24 cellular contexts compared by ENCODE assay signal in genomic region chr1:226390681-226391080, GRCh38. TPM values are rescaled to one million over a fixed set of nuclear protein-coding genes. Genes with fewer than 3 reads are reported as not detected.
DNase-seq lines count a peak whose midpoint lies in the region; ATAC-seq, FAIRE-seq and TF ChIP-seq lines count a peak whose summit lies in the region.
"Had no signal": no experiment of that assay in that cellular context is flagged by ENCODE, and none has a peak within 500 bp of the region (broad histone marks: within the 10 kb centered on the region; RNA-seq: fewer than 3 reads in every experiment).

No MANE protein-coding gene starts in this region.

- H3K27ac Mint-ChIP-seq in memory B cell = peak overlapping the region; percentile 28
- H3K27ac Mint-ChIP-seq: CD4-positive, CD25-positive, alpha-beta regulatory T cell had no signal

- H3K4me3 ChIP-seq in bronchial epithelial cell (ENCODE audit: low read depth, low read length) = no peak overlapping the region
- H3K4me3 ChIP-seq: BLaER1 had no signal

- H3K27me3 Mint-ChIP-seq in memory B cell = no peaks in the 10 kb centered on the region
- H3K27me3 Mint-ChIP-seq: CD4-positive, alpha-beta memory T cell; CD4-positive, CD25-positive, alpha-beta regulatory T cell; CD8-positive, alpha-beta memory T cell had no signal

- CTCF ChIA-PET in RWPE1 (lab: Yijun Ruan, JAX) = interaction anchor here (0.7 to 0.8 kb wide), 2 partner anchors 26 to 58 kb away, joined by 3 read pairs; no protein-coding TSS in a partner anchor

- TF ChIP-seq CTCF in RWPE1 (conservative IDR thresholded peaks at IDR 0.05; ENCODE audit: low read depth) = no peak
- TF ChIP-seq CTCF in bronchial epithelial cell (IDR thresholded peaks at IDR 0.05; ENCODE audit: insufficient read depth, low read length, severe bottlenecking) = no peak
- TF ChIP-seq CTCF in foreskin keratinocyte (conservative IDR thresholded peaks at IDR 0.05) = no peak

- POLR2A ChIA-PET in RWPE1 (lab: Yijun Ruan, JAX; ENCODE audit: low non-redundant PET) = no interaction called here

- H3K4me1 ChIP-seq in foreskin keratinocyte = no peaks in the 10 kb centered on the region
- H3K4me1 ChIP-seq: BE2C, BLaER1 had no signal

- ATAC-seq in foreskin keratinocyte (no peak), memory B cell (ENCODE audit: low read depth) (no peak), HG03045 (IDR thresholded peaks at IDR 0.05; ENCODE audit: unreplicated experiment) (no peak)

- no peak for FAIRE-seq in bronchial epithelial cell (lab: Jason Lieb, UNC)
- FAIRE-seq: A204.1, G401.6, GM12891 had no signal

- H3K27me3 ChIP-seq in bronchial epithelial cell (ENCODE audit: control insufficient read depth, insufficient read depth, low read length) (no peaks in the 10 kb centered on the region), foreskin keratinocyte (no peaks in the 10 kb centered on the region)
- H3K27me3 ChIP-seq: BE2C, BLaER1 had no signal

- H3K36me3 ChIP-seq in bronchial epithelial cell (ENCODE audit: control insufficient read depth, insufficient read depth, low read length) = peaks cover 13% of the 10 kb centered on the region

- H3K36me3 Mint-ChIP-seq in memory B cell = peaks cover 30% of the 10 kb centered on the region

- H3K9me3 Mint-ChIP-seq in memory B cell = no peaks in the 10 kb centered on the region
- H3K9me3 Mint-ChIP-seq: CD14-positive monocyte; CD4-positive, CD25-positive, alpha-beta regulatory T cell; CD8-positive, alpha-beta memory T cell had no signal

- H3K27ac ChIP-seq in RWPE1 (0 out of 2 replicates have a peak overlapping the region, but pooled peaks have one; percentile 3), foreskin keratinocyte (no peak overlapping the region), caudate nucleus (ENCODE audit: low read depth, low read length) (no peak overlapping the region)
- H3K27ac ChIP-seq: BLaER1 had no signal

- DNase-seq in RWPE1 (ENCODE audit: low spot score) (peak; percentile 37), bronchial epithelial cell (ENCODE audit: low read depth) (peak; percentile 57), foreskin keratinocyte (peak; percentile 18 to 52), memory B cell (ENCODE audit: low spot score in 2 of 2) (no peak), caudate nucleus (lab: John Stamatoyannopoulos, UW) (no peak), DMS153 (lab: John Stamatoyannopoulos, UW) (no peak)
- no peak for DNase-seq in activated effector memory CD4-positive, alpha-beta T cell treated with anti-CD3 and anti-CD28 coated beads, Interleukin-2, amount 50 U/mL, for 16 hours
- DNase-seq: 8988T; ACHN; BE2C; C1 segment of cervical spinal cord; CD4-positive, alpha-beta memory T cell; CD4-positive, CD25-positive, alpha-beta regulatory T cell; CD8-positive, alpha-beta memory T cell; COR-L47; DMS 273 treated with DMSO at 0.1 percent for 48 hours; DMS79 treated with DMSO at 0.1 percent for 48 hours; GF-D8 had no signal

- H3K4me1 Mint-ChIP-seq in memory B cell = peaks cover 15% of the 10 kb centered on the region
- H3K4me1 Mint-ChIP-seq: CD14-positive monocyte had no signal

- H3K4me3 Mint-ChIP-seq in memory B cell = no peak overlapping the region
- H3K4me3 Mint-ChIP-seq: CD14-positive monocyte; CD4-positive, alpha-beta memory T cell; CD4-positive, CD25-positive, alpha-beta regulatory T cell; CD8-positive, alpha-beta memory T cell had no signal

RNA-seq across cellular contexts. Expression of gene PARP1, which starts 17.2 kb away (rescaled TPM):
- 18.4 and 26.1 TPM in 2 replicates for total RNA-seq in bronchial epithelial cell
- total RNA-seq in foreskin keratinocyte = 114 and 122 TPM in 2 replicates
- 56.7 and 64.6 TPM in 2 replicates for polyA plus RNA-seq in foreskin keratinocyte

Comparison
In these comparisons a context has a peak if more than half of its experiments do, and no peak if none do; other contexts are left out.
1. DNase-seq: peak in RWPE1 (single experiment), bronchial epithelial cell (single experiment) and foreskin keratinocyte (2 of 2); none in memory B cell (0 of 2), caudate nucleus (0 of 61), DMS153 (single experiment) and activated effector memory CD4-positive, alpha-beta T cell treated with anti-CD3 and anti-CD28 coated beads, Interleukin-2, amount 50 U/mL, for 16 hours (single experiment).